ENCODE assay signal across 1 cellular context in genomic region chr2:164613321-164613982, GRCh38.
A peak's percentile ranks its signal among the peaks of the same experiment; 100 is the strongest.
TF ChIP-seq lines count a peak whose summit lies in the region.

No MANE protein-coding gene starts in this region.

TF ChIP-seq in HepG2, 621 proteins besides CTCF, POLR2A, EP300 and RAD21 (continued from another document):
- TF ChIP-seq ZBTB37 (CRISPR knock-in tag; IDR thresholded peaks at IDR 0.05): no peak
- peak; percentile 57 to 85; a peak in 3 of 4 replicates for TF ChIP-seq NR2F1 (CRISPR knock-in tag; IDR thresholded peaks at IDR 0.05)
- TF ChIP-seq ZNF784 (CRISPR knock-in tag; IDR thresholded peaks at IDR 0.05; ENCODE audit: borderline replicate concordance): no peak
- peak; percentile 56; the same call in 1 of the 2 replicates for TF ChIP-seq RXRB (CRISPR knock-in tag; IDR thresholded peaks at IDR 0.05; ENCODE audit: borderline replicate concordance)
- no peak for TF ChIP-seq ATF7-NPFF (CRISPR knock-in tag; IDR thresholded peaks at IDR 0.05; ENCODE audit: low read depth)
- TF ChIP-seq GZF1 (CRISPR knock-in tag; IDR thresholded peaks at IDR 0.05): no peak
- no peak for TF ChIP-seq ZNF570 (CRISPR knock-in tag; IDR thresholded peaks at IDR 0.05; ENCODE audit: borderline replicate concordance)
- TF ChIP-seq, protein P1, sequence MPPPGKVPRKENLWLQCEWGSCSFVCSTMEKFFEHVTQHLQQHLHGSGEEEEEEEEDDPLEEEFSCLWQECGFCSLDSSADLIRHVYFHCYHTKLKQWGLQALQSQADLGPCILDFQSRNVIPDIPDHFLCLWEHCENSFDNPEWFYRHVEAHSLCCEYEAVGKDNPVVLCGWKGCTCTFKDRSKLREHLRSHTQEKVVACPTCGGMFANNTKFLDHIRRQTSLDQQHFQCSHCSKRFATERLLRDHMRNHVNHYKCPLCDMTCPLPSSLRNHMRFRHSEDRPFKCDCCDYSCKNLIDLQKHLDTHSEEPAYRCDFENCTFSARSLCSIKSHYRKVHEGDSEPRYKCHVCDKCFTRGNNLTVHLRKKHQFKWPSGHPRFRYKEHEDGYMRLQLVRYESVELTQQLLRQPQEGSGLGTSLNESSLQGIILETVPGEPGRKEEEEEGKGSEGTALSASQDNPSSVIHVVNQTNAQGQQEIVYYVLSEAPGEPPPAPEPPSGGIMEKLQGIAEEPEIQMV (CRISPR knock-in tag; IDR thresholded peaks at IDR 0.05; ENCODE audit: low read depth): peak; percentile 56; the same call in 1 of the 2 replicates
- no peak for TF ChIP-seq TEF (CRISPR knock-in tag; IDR thresholded peaks at IDR 0.05)
- TF ChIP-seq USF2 (IDR thresholded peaks at IDR 0.05; ENCODE audit: low read depth, low read length): no peak
- TF ChIP-seq USF2 (CRISPR knock-in tag; IDR thresholded peaks at IDR 0.05; ENCODE audit: borderline replicate concordance): no peak
- no peak for TF ChIP-seq ZNF709 (CRISPR knock-in tag; IDR thresholded peaks at IDR 0.05)
- TF ChIP-seq NBN (conservative IDR thresholded peaks at IDR 0.05): no peak
- TF ChIP-seq, protein P2, sequence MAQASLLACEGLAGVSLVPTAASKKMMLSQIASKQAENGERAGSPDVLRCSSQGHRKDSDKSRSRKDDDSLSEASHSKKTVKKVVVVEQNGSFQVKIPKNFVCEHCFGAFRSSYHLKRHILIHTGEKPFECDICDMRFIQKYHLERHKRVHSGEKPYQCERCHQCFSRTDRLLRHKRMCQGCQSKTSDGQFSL (CRISPR knock-in tag; IDR thresholded peaks at IDR 0.05): no peak
- no peak for TF ChIP-seq CREB1 (IDR thresholded peaks at IDR 0.05)
- peak; percentile 67 for TF ChIP-seq CREB1 (CRISPR knock-in tag; IDR thresholded peaks at IDR 0.05)
- TF ChIP-seq SNAPC5 (CRISPR knock-in tag; IDR thresholded peaks at IDR 0.05; ENCODE audit: borderline replicate concordance): no peak
- TF ChIP-seq ZNF556 (CRISPR knock-in tag; IDR thresholded peaks at IDR 0.05; ENCODE audit: borderline replicate concordance): no peak
- TF ChIP-seq TFDP2 (CRISPR knock-in tag; IDR thresholded peaks at IDR 0.05): no peak
- TF ChIP-seq, protein P3, sequence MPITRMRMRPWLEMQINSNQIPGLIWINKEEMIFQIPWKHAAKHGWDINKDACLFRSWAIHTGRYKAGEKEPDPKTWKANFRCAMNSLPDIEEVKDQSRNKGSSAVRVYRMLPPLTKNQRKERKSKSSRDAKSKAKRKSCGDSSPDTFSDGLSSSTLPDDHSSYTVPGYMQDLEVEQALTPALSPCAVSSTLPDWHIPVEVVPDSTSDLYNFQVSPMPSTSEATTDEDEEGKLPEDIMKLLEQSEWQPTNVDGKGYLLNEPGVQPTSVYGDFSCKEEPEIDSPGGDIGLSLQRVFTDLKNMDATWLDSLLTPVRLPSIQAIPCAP (CRISPR knock-in tag; IDR thresholded peaks at IDR 0.05; ENCODE audit: low read depth): no peak
- TF ChIP-seq ZNF24 (IDR thresholded peaks at IDR 0.05): no peak
- TF ChIP-seq POLR2AphosphoS2 (IDR thresholded peaks at IDR 0.05; ENCODE audit: low read depth, low read length): no peak
- TF ChIP-seq ZNF230 (CRISPR knock-in tag; IDR thresholded peaks at IDR 0.05): no peak
- TF ChIP-seq ZNF616 (CRISPR knock-in tag; IDR thresholded peaks at IDR 0.05; ENCODE audit: low read depth): no peak
- TF ChIP-seq, protein P4, sequence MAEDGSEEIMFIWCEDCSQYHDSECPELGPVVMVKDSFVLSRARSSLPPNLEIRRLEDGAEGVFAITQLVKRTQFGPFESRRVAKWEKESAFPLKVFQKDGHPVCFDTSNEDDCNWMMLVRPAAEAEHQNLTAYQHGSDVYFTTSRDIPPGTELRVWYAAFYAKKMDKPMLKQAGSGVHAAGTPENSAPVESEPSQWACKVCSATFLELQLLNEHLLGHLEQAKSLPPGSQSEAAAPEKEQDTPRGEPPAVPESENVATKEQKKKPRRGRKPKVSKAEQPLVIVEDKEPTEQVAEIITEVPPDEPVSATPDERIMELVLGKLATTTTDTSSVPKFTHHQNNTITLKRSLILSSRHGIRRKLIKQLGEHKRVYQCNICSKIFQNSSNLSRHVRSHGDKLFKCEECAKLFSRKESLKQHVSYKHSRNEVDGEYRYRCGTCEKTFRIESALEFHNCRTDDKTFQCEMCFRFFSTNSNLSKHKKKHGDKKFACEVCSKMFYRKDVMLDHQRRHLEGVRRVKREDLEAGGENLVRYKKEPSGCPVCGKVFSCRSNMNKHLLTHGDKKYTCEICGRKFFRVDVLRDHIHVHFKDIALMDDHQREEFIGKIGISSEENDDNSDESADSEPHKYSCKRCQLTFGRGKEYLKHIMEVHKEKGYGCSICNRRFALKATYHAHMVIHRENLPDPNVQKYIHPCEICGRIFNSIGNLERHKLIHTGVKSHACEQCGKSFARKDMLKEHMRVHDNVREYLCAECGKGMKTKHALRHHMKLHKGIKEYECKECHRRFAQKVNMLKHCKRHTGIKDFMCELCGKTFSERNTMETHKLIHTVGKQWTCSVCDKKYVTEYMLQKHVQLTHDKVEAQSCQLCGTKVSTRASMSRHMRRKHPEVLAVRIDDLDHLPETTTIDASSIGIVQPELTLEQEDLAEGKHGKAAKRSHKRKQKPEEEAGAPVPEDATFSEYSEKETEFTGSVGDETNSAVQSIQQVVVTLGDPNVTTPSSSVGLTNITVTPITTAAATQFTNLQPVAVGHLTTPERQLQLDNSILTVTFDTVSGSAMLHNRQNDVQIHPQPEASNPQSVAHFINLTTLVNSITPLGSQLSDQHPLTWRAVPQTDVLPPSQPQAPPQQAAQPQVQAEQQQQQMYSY (CRISPR knock-in tag; IDR thresholded peaks at IDR 0.05): no peak
- no peak for TF ChIP-seq MXD1 (CRISPR knock-in tag; IDR thresholded peaks at IDR 0.05)
- TF ChIP-seq MLX (CRISPR knock-in tag; IDR thresholded peaks at IDR 0.05): no peak
- no peak for TF ChIP-seq ZMYM3 (CRISPR knock-in tag; IDR thresholded peaks at IDR 0.05)
- TF ChIP-seq ZMAT3 (CRISPR knock-in tag; conservative IDR thresholded peaks at IDR 0.05): no peak
- no peak for TF ChIP-seq KDM6A (CRISPR knock-in tag; IDR thresholded peaks at IDR 0.05; ENCODE audit: low read depth)
- TF ChIP-seq SRSF1 (optimal IDR thresholded peaks at IDR 0.05; ENCODE audit: low read depth, low read length): no peak
- no peak for TF ChIP-seq EHMT2 (IDR thresholded peaks at IDR 0.05; ENCODE audit: borderline replicate concordance, low read depth, low read length)
- TF ChIP-seq MIER3 (CRISPR knock-in tag; IDR thresholded peaks at IDR 0.05; ENCODE audit: borderline replicate concordance): no peak
- no peak for TF ChIP-seq ZFP41 (CRISPR knock-in tag; IDR thresholded peaks at IDR 0.05; ENCODE audit: borderline replicate concordance)
- no peak for TF ChIP-seq CERS6 (CRISPR knock-in tag; IDR thresholded peaks at IDR 0.05)
- no peak for TF ChIP-seq TCF7 (IDR thresholded peaks at IDR 0.05; ENCODE audit: low read depth)
- peak; percentile 89 for TF ChIP-seq NR2F2 (IDR thresholded peaks at IDR 0.05; ENCODE audit: borderline replicate concordance, low read depth)
- TF ChIP-seq RNF2 (conservative IDR thresholded peaks at IDR 0.05; ENCODE audit: low read depth): no peak
- no peak for TF ChIP-seq NONO (IDR thresholded peaks at IDR 0.05)
- no peak for TF ChIP-seq NONO (CRISPR knock-in tag; conservative IDR thresholded peaks at IDR 0.05)
- TF ChIP-seq, protein P5, sequence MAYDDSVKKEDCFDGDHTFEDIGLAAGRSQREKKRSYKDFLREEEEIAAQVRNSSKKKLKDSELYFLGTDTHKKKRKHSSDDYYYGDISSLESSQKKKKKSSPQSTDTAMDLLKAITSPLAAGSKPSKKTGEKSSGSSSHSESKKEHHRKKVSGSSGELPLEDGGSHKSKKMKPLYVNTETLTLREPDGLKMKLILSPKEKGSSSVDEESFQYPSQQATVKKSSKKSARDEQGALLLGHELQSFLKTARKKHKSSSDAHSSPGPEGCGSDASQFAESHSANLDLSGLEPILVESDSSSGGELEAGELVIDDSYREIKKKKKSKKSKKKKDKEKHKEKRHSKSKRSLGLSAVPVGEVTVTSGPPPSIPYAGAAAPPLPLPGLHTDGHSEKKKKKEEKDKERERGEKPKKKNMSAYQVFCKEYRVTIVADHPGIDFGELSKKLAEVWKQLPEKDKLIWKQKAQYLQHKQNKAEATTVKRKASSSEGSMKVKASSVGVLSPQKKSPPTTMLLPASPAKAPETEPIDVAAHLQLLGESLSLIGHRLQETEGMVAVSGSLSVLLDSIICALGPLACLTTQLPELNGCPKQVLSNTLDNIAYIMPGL (CRISPR knock-in tag; IDR thresholded peaks at IDR 0.05; ENCODE audit: borderline replicate concordance in 1 of 2, low read depth in 1 of 2): no peak
- peak; percentile 85; the same call in 1 of the 2 replicates for TF ChIP-seq THRA (CRISPR knock-in tag; IDR thresholded peaks at IDR 0.05; ENCODE audit: borderline replicate concordance)
- TF ChIP-seq ZNF775 (CRISPR knock-in tag; IDR thresholded peaks at IDR 0.05; ENCODE audit: borderline replicate concordance): 0 out of 2 replicates have a peak, but pooled peaks have one; percentile 39
- no peak for TF ChIP-seq ERF (CRISPR knock-in tag; IDR thresholded peaks at IDR 0.05)
